ENCODE assay signal across 8 cellular contexts in the genomic region with DNA sequence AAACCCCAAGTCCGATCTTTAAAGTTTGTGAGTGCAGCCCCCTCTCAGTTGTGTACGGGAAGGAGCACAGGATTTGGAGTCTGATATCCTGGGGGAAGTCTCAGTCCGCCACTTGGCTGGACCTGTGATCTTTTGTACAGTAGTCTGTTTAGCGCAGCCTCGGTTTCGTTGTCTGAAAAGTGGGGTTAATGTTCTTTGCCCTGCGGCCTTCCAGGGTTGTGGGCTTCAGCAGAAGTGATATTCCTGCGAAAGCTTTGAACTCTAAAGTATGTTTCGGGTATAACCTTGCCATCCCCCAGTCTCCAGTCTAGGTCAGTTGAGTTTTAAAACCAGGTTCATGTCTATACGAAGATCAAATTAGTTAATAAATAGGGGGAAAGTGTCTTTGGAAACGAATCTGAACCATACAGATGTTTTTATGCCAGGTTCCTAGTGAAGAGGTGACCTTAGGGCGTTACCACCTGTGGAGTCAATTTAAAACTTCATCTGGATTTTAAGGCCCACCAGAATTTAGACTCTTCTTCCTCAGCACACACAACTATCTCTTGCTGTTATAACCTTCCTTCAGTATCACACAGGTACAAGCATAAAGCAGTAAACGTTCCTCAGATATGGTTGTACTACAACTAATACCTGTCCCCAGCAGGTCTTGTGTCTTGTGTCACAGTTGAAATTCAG. TPM values are rescaled to one million over a fixed set of nuclear protein-coding genes. Genes with fewer than 3 reads are reported as not detected.
A peak's percentile ranks its signal among the peaks of the same experiment; 100 is the strongest.
DNase-seq lines count a peak whose midpoint lies in the region; ATAC-seq and TF ChIP-seq lines count a peak whose summit lies in the region.

No MANE protein-coding gene starts in this region.

- peaks cover 5% of the 10 kb centered on the region; the same call in 1 of the 2 replicates for H3K9me3 Mint-ChIP-seq in HFFc6

- no peak for DNase-seq in HFFc6
- no peak for DNase-seq in thoracic aorta (ENCODE audit: low spot score)
- DNase-seq in NCI-H524 treated with DMSO at 0.1 percent for 48 hours (lab: John Stamatoyannopoulos, UW), result no peak
- DNase-seq in SIG-M5 (lab: John Stamatoyannopoulos, UW), result no peak
- DNase-seq in NCI-H774 (lab: John Stamatoyannopoulos, UW), result no peak

- peaks cover 4% of the 10 kb centered on the region; the same call in 1 of the 2 replicates for H3K36me3 Mint-ChIP-seq in HFFc6 (ENCODE audit: low read depth)

- H3K27me3 ChIP-seq in layer of hippocampus (ENCODE audit: control insufficient read depth, insufficient read depth, low read length), result no peaks in the 10 kb centered on the region
- H3K27me3 ChIP-seq in thoracic aorta (replicated peaks; ENCODE audit: insufficient read depth), result no peaks in the 10 kb centered on the region

- H3K4me1 ChIP-seq in thoracic aorta (ENCODE audit: control insufficient read depth in 1 of 2, low read depth in 2 of 2), result peaks cover 10 to 16% of the 10 kb centered on the region in 2 donors

- no peak for ATAC-seq in thoracic aorta (ENCODE audit: insufficient number of reproducible peaks, low FRiP score, low read depth)

- no peaks in the 10 kb centered on the region for H3K9me3 ChIP-seq in thoracic aorta

- peak overlapping the region; percentile 97 for H3K4me3 Mint-ChIP-seq in HFFc6

- H3K27ac ChIP-seq in adipose tissue (ENCODE audit: low read depth, low read length) (peak overlapping the region; percentile 43), layer of hippocampus (ENCODE audit: low read depth, low read length) (peak overlapping the region; percentile 86), thoracic aorta (peak overlapping the region; percentile 69 to 73)

- H3K36me3 ChIP-seq in thoracic aorta, result no peaks in the 10 kb centered on the region

- WGBS in adipose tissue, 3 donors, result 8 to 21% (median 19%) methylated on average over 13 of the region's 13 CpGs

- H3K4me1 Mint-ChIP-seq in HFFc6 (ENCODE audit: low read depth), result peaks cover 44% of the 10 kb centered on the region

- TF ChIP-seq CTCF in HFFc6 (IDR thresholded peaks at IDR 0.05) (no peak), thoracic aorta (IDR thresholded peaks at IDR 0.05) (no peak)

- peak overlapping the region; percentile 95 for H3K27ac Mint-ChIP-seq in HFFc6

- no peaks in the 10 kb centered on the region; the same call in 1 of the 2 replicates for H3K27me3 Mint-ChIP-seq in HFFc6 (ENCODE audit: insufficient read depth)

- H3K4me3 ChIP-seq in GM08714 (ENCODE audit: low read length) (peak overlapping the region; percentile 95), thoracic aorta (peak overlapping the region; percentile 95)

RNA-seq across cellular contexts. Expression of gene R3HCC1L, which starts 0.9 kb away (rescaled TPM):
- 1 to 10 TPM; 7.4 to 8.1 (median 7.6) TPM for total RNA-seq in HFFc6 (2021; fragmentation: NEBNext Ultra II Directional; extraction: Animal tissue kit (Norgen Biotek cat#: 25700))
- 1 to 10 TPM; 4.6 to 9.2 (median 5.1) TPM for polyA plus RNA-seq in adipose tissue
- 10 to 100 TPM; 12.3 to 14.3 TPM for total RNA-seq in thoracic aorta
